1 cellular context compared by ENCODE assay signal in the genomic region with DNA sequence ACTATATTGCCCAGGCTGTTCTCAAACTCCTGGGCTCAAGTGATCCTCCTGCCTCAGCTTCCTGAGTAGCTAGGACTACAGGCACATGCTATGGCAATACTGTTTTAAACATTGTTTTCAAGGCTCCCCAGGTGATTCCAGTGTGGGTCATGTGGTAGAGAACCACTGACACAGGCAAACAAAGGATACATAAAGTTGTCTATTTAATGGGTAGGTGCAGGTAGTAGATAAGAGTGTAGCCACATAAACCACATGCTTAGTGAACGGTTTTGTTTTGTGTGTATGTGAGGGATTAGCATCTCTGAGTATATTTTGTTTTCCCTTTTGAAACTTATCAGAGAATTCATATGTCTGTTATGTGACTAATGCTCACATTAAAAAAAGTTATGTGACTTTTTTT.
A peak's percentile ranks its signal among the peaks of the same experiment; 100 is the strongest.
TF ChIP-seq lines count a peak whose summit lies in the region.

No MANE protein-coding gene starts in this region.

TF ChIP-seq in GM12878, 131 proteins besides CTCF, POLR2A, EP300 and RAD21 (continued from another document):
- TF ChIP-seq ZNF384 (IDR thresholded peaks at IDR 0.05; ENCODE audit: borderline replicate concordance, low read depth, low read length) (no peak), RAD51 (IDR thresholded peaks at IDR 0.05) (0 out of 2 replicates have a peak, but pooled peaks have one; percentile 59), KDM1A (IDR thresholded peaks at IDR 0.05; ENCODE audit: borderline replicate concordance) (no peak), CUX1 (IDR thresholded peaks at IDR 0.05; ENCODE audit: insufficient replicate concordance, low read depth, low read length) (no peak), PML (IDR thresholded peaks at IDR 0.05; ENCODE audit: low read length) (no peak), NR2C2 (IDR thresholded peaks at IDR 0.05; ENCODE audit: borderline replicate concordance, control insufficient read depth, insufficient read length, low read depth) (no peak), HDAC2 (IDR thresholded peaks at IDR 0.05) (no peak), SREBF2 (IDR thresholded peaks at IDR 0.05; ENCODE audit: low read length) (no peak), BHLHE40 (IDR thresholded peaks at IDR 0.05; ENCODE audit: borderline replicate concordance in 1 of 2, low read depth in 2 of 2, low read length in 1 of 2) (0 out of 4 replicates have a peak, but pooled peaks of 1 of the 2 experiments have one; percentile 23), IKZF2 (IDR thresholded peaks at IDR 0.05) (peak in 1 of 2 experiments; percentile 28; a peak in 1 of 4 replicates), SIX5 (IDR thresholded peaks at IDR 0.05; ENCODE audit: low read depth, low read length, severe bottlenecking) (no peak), NR2C1 (IDR thresholded peaks at IDR 0.05) (no peak), RUNX3 (IDR thresholded peaks at IDR 0.05; ENCODE audit: low read length) (peak; percentile 78), SMAD1 (IDR thresholded peaks at IDR 0.05; ENCODE audit: low read depth, partially characterized antibody) (no peak)
- TF ChIP-seq, protein P1, sequence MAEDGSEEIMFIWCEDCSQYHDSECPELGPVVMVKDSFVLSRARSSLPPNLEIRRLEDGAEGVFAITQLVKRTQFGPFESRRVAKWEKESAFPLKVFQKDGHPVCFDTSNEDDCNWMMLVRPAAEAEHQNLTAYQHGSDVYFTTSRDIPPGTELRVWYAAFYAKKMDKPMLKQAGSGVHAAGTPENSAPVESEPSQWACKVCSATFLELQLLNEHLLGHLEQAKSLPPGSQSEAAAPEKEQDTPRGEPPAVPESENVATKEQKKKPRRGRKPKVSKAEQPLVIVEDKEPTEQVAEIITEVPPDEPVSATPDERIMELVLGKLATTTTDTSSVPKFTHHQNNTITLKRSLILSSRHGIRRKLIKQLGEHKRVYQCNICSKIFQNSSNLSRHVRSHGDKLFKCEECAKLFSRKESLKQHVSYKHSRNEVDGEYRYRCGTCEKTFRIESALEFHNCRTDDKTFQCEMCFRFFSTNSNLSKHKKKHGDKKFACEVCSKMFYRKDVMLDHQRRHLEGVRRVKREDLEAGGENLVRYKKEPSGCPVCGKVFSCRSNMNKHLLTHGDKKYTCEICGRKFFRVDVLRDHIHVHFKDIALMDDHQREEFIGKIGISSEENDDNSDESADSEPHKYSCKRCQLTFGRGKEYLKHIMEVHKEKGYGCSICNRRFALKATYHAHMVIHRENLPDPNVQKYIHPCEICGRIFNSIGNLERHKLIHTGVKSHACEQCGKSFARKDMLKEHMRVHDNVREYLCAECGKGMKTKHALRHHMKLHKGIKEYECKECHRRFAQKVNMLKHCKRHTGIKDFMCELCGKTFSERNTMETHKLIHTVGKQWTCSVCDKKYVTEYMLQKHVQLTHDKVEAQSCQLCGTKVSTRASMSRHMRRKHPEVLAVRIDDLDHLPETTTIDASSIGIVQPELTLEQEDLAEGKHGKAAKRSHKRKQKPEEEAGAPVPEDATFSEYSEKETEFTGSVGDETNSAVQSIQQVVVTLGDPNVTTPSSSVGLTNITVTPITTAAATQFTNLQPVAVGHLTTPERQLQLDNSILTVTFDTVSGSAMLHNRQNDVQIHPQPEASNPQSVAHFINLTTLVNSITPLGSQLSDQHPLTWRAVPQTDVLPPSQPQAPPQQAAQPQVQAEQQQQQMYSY (CRISPR knock-in tag; IDR thresholded peaks at IDR 0.05) = no peak
- TF ChIP-seq, protein P2, sequence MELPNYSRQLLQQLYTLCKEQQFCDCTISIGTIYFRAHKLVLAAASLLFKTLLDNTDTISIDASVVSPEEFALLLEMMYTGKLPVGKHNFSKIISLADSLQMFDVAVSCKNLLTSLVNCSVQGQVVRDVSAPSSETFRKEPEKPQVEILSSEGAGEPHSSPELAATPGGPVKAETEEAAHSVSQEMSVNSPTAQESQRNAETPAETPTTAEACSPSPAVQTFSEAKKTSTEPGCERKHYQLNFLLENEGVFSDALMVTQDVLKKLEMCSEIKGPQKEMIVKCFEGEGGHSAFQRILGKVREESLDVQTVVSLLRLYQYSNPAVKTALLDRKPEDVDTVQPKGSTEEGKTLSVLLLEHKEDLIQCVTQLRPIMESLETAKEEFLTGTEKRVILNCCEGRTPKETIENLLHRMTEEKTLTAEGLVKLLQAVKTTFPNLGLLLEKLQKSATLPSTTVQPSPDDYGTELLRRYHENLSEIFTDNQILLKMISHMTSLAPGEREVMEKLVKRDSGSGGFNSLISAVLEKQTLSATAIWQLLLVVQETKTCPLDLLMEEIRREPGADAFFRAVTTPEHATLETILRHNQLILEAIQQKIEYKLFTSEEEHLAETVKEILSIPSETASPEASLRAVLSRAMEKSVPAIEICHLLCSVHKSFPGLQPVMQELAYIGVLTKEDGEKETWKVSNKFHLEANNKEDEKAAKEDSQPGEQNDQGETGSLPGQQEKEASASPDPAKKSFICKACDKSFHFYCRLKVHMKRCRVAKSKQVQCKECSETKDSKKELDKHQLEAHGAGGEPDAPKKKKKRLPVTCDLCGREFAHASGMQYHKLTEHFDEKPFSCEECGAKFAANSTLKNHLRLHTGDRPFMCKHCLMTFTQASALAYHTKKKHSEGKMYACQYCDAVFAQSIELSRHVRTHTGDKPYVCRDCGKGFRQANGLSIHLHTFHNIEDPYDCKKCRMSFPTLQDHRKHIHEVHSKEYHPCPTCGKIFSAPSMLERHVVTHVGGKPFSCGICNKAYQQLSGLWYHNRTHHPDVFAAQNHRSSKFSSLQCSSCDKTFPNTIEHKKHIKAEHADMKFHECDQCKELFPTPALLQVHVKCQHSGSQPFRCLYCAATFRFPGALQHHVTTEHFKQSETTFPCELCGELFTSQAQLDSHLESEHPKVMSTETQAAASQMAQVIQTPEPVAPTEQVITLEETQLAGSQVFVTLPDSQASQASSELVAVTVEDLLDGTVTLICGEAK (IDR thresholded peaks at IDR 0.05; ENCODE audit: borderline replicate concordance) = peak; percentile 62; the same call in 1 of the 2 replicates
- TF ChIP-seq, protein P3, sequence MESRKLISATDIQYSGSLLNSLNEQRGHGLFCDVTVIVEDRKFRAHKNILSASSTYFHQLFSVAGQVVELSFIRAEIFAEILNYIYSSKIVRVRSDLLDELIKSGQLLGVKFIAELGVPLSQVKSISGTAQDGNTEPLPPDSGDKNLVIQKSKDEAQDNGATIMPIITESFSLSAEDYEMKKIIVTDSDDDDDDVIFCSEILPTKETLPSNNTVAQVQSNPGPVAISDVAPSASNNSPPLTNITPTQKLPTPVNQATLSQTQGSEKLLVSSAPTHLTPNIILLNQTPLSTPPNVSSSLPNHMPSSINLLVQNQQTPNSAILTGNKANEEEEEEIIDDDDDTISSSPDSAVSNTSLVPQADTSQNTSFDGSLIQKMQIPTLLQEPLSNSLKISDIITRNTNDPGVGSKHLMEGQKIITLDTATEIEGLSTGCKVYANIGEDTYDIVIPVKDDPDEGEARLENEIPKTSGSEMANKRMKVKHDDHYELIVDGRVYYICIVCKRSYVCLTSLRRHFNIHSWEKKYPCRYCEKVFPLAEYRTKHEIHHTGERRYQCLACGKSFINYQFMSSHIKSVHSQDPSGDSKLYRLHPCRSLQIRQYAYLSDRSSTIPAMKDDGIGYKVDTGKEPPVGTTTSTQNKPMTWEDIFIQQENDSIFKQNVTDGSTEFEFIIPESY (IDR thresholded peaks at IDR 0.05) = no peak
